In genomic region chr3:194740859-194741486, GRCh38 we compare ENCODE assay signal across 1 cellular context.
TF ChIP-seq lines count a peak whose summit lies in the region.

No MANE protein-coding gene starts in this region.

TF ChIP-seq in HEK293, 187 proteins besides CTCF, POLR2A, EP300 and RAD21 (continued from another document and continues in another):
- TF ChIP-seq ZNF280D (tag by site-specific recombination; IDR thresholded peaks at IDR 0.05): no peak
- TF ChIP-seq ZNF558 (tag by site-specific recombination; IDR thresholded peaks at IDR 0.05): no peak
- TF ChIP-seq ZNF555 (tag by site-specific recombination; conservative IDR thresholded peaks at IDR 0.05): no peak
- TF ChIP-seq ZFP69B (tag by site-specific recombination; IDR thresholded peaks at IDR 0.05): no peak
- TF ChIP-seq ZNF701 (tag by site-specific recombination; IDR thresholded peaks at IDR 0.05): no peak
- peak; percentile 59; the same call in 1 of the 2 replicates for TF ChIP-seq ZNF449 (tag by site-specific recombination; IDR thresholded peaks at IDR 0.05)
- no peak for TF ChIP-seq BCL11B (tag by site-specific recombination; IDR thresholded peaks at IDR 0.05; ENCODE audit: low read depth)
- no peak for TF ChIP-seq ZSCAN18 (tag by site-specific recombination; IDR thresholded peaks at IDR 0.05)
- TF ChIP-seq ZNF19 (tag by site-specific recombination; IDR thresholded peaks at IDR 0.05; ENCODE audit: low read depth): no peak
- no peak for TF ChIP-seq ZNF350 (tag by site-specific recombination; IDR thresholded peaks at IDR 0.05)
- no peak for TF ChIP-seq PRDM10 (tag by site-specific recombination; IDR thresholded peaks at IDR 0.05)
- 0 out of 2 replicates have a peak, but pooled peaks have one; percentile 21 for TF ChIP-seq ZNF629 (tag by site-specific recombination; IDR thresholded peaks at IDR 0.05)
- TF ChIP-seq ZNF280C (tag by site-specific recombination; IDR thresholded peaks at IDR 0.05): no peak
- TF ChIP-seq ZBTB26 (tag by site-specific recombination; optimal IDR thresholded peaks at IDR 0.05): no peak
- 0 out of 2 replicates have a peak, but pooled peaks have one; percentile 9 for TF ChIP-seq GLIS2 (tag by site-specific recombination; IDR thresholded peaks at IDR 0.05)
- TF ChIP-seq BCL11A (tag by site-specific recombination; IDR thresholded peaks at IDR 0.05; ENCODE audit: low read depth): no peak
- no peak for TF ChIP-seq ZNF211 (tag by site-specific recombination; IDR thresholded peaks at IDR 0.05; ENCODE audit: low read depth)
- TF ChIP-seq ZNF692 (tag by site-specific recombination; IDR thresholded peaks at IDR 0.05): no peak
- TF ChIP-seq ZBTB11 (tag by site-specific recombination; conservative IDR thresholded peaks at IDR 0.05; ENCODE audit: low read depth): no peak
- no peak for TF ChIP-seq BCL6B (tag by site-specific recombination; IDR thresholded peaks at IDR 0.05)
- TF ChIP-seq ZNF23 (tag by site-specific recombination; IDR thresholded peaks at IDR 0.05; ENCODE audit: borderline replicate concordance): no peak
- TF ChIP-seq ZNF639 (tag by site-specific recombination; IDR thresholded peaks at IDR 0.05): no peak
- no peak for TF ChIP-seq SP7 (tag by site-specific recombination; IDR thresholded peaks at IDR 0.05)
- no peak for TF ChIP-seq ZBTB48 (tag by site-specific recombination; IDR thresholded peaks at IDR 0.05)
- TF ChIP-seq ZNF645 (tag by site-specific recombination; IDR thresholded peaks at IDR 0.05): no peak
- no peak for TF ChIP-seq KLF1 (tag by site-specific recombination; IDR thresholded peaks at IDR 0.05)
- no peak for TF ChIP-seq ZBTB17 (tag by site-specific recombination; IDR thresholded peaks at IDR 0.05)
- TF ChIP-seq ZNF664 (tag by site-specific recombination; IDR thresholded peaks at IDR 0.05): no peak
- peak; percentile 51; the same call in 1 of the 2 replicates for TF ChIP-seq PRDM1 (tag by site-specific recombination; IDR thresholded peaks at IDR 0.05)
- TF ChIP-seq RBAK (tag by site-specific recombination; IDR thresholded peaks at IDR 0.05): no peak
- TF ChIP-seq ZNF37A (tag by site-specific recombination; IDR thresholded peaks at IDR 0.05): no peak
- TF ChIP-seq ZNF521 (tag by site-specific recombination; IDR thresholded peaks at IDR 0.05): no peak
- no peak for TF ChIP-seq ZNF433 (tag by site-specific recombination; IDR thresholded peaks at IDR 0.05; ENCODE audit: low read depth)
- TF ChIP-seq ZNF843 (tag by site-specific recombination; IDR thresholded peaks at IDR 0.05): no peak
- TF ChIP-seq ZNF335 (tag by site-specific recombination; conservative IDR thresholded peaks at IDR 0.05): no peak
